Comparison of ENCODE assay signal across 32 cellular contexts in genomic region chr6:163262080-163262479, GRCh38.
"Had no signal": no experiment of that assay in that cellular context is flagged by ENCODE, and none has a peak within 500 bp of the region (broad histone marks: within the 10 kb centered on the region; RNA-seq: fewer than 3 reads in every experiment).

No MANE protein-coding gene starts in this region.

- H3K36me3 Mint-ChIP-seq: activated naive CD4-positive, alpha-beta T cell treated with anti-CD3 and anti-CD28 coated beads, Interleukin-2, amount 50 U/mL, for 24 hours; stimulated activated effector memory CD8-positive, alpha-beta T cell treated with anti-CD3 and anti-CD28 coated beads, Interleukin-12 subunit alpha, Interleukin-12 subunit beta, amount 100 ng/mL, for 72 hours; type B pancreatic cell had no signal

- H3K4me1 Mint-ChIP-seq: stimulated activated effector memory CD8-positive, alpha-beta T cell treated with anti-CD3 and anti-CD28 coated beads, Interleukin-12 subunit alpha, Interleukin-12 subunit beta, amount 100 ng/mL, for 72 hours had no signal

- DNase-seq: activated CD4-positive, alpha-beta T cell treated with anti-CD3 and anti-CD28 coated beads for 1 hour; activated CD4-positive, alpha-beta T cell treated with anti-CD3 and anti-CD28 coated beads, Interleukin-2, amount 50 U/mL, for 1 hour; activated CD8-positive, alpha-beta T cell treated with anti-CD3 and anti-CD28 coated beads for 36 hours; activated gamma-delta T cell treated with Interleukin-2 at 50 U/mL for 16 hours; activated naive CD8-positive, alpha-beta T cell treated with anti-CD3 and anti-CD28 coated beads, Interleukin-2, amount 50 U/mL, for 24 hours; activated T-cell treated with anti-CD3 and anti-CD28 coated beads, Interleukin-2, amount 50 U/mL, for 4 hours; cerebellar nuclear complex; cortex of kidney; kidney; lower lobe of right lung; mesendoderm; pancreas; psoas muscle; sigmoid colon; small intestine; stimulated activated CD4-positive, alpha-beta T cell treated with anti-CD3 and anti-CD28 coated beads, Interleukin-4, amount 100 ng/mL, for 24 hours; SW 1271; T1000; uterus had no signal

- H3K9me3 Mint-ChIP-seq: activated CD8-positive, alpha-beta T cell treated with anti-CD3 and anti-CD28 coated beads for 36 hours; activated naive CD4-positive, alpha-beta T cell treated with anti-CD3 and anti-CD28 coated beads, Interleukin-2, amount 50 U/mL, for 24 hours; activated naive CD8-positive, alpha-beta T cell treated with anti-CD3 and anti-CD28 coated beads, Interleukin-2, amount 50 U/mL, for 24 hours; activated T-cell treated with anti-CD3 and anti-CD28 coated beads, Interleukin-2, amount 50 U/mL, for 4 hours; activated T-helper 17 cell treated with anti-CD3 and anti-CD28 coated beads, Interleukin-2, amount 50 U/mL, for 72 hours; nephron; stimulated activated effector memory CD8-positive, alpha-beta T cell treated with anti-CD3 and anti-CD28 coated beads, Interleukin-12 subunit alpha, Interleukin-12 subunit beta, amount 100 ng/mL, for 72 hours; stimulated activated naive CD8-positive, alpha-beta T cell treated with anti-CD3 and anti-CD28 coated beads, Interleukin-15, Interleukin-2, amounts not matched to agents 100 ng/mL and 50 ng/mL, for 24 hours; T-helper 1 cell treated with Interleukin-12 subunit alpha and Interleukin-12 subunit beta and Interleukin-4 antibody, amounts not matched to agents 30 μg/mL and 1 μg/mL, for 36 hours had no signal

- H3K4me3 ChIP-seq: gastroesophageal sphincter, hepatocyte, lower lobe of right lung, pancreas, psoas muscle, sigmoid colon, thoracic aorta, uterus had no signal

- H3K27ac ChIP-seq: gastroesophageal sphincter, hepatocyte, lower lobe of right lung, neutrophil, pancreas, psoas muscle, thoracic aorta, uterus had no signal

- ATAC-seq: activated CD8-positive, alpha-beta T cell treated with anti-CD3 and anti-CD28 coated beads for 36 hours; activated naive CD8-positive, alpha-beta T cell treated with anti-CD3 and anti-CD28 coated beads, Interleukin-2, amount 50 U/mL, for 24 hours; activated T-cell treated with anti-CD3 and anti-CD28 coated beads, Interleukin-2, amount 50 U/mL, for 4 hours; activated T-helper 17 cell treated with anti-CD3 and anti-CD28 coated beads, Interleukin-2, amount 50 U/mL, for 72 hours; gastroesophageal sphincter; left lobe of liver; lower lobe of right lung; pancreas; psoas muscle; stimulated activated effector memory CD8-positive, alpha-beta T cell treated with anti-CD3 and anti-CD28 coated beads, Interleukin-12 subunit alpha, Interleukin-12 subunit beta, amount 100 ng/mL, for 72 hours had no signal

- H3K9me3 ChIP-seq: gastroesophageal sphincter, lower lobe of right lung, neutrophil, pancreas, psoas muscle, sigmoid colon, thoracic aorta, uterus had no signal

- H3K27me3 ChIP-seq: gastroesophageal sphincter, pancreas, sigmoid colon, uterus had no signal

- H3K4me3 Mint-ChIP-seq: activated CD8-positive, alpha-beta T cell treated with anti-CD3 and anti-CD28 coated beads for 36 hours; activated naive CD4-positive, alpha-beta T cell treated with anti-CD3 and anti-CD28 coated beads, Interleukin-2, amount 50 U/mL, for 24 hours; activated naive CD8-positive, alpha-beta T cell treated with anti-CD3 and anti-CD28 coated beads, Interleukin-2, amount 50 U/mL, for 24 hours; activated T-cell treated with anti-CD3 and anti-CD28 coated beads, Interleukin-2, amount 50 U/mL, for 4 hours; activated T-helper 17 cell treated with anti-CD3 and anti-CD28 coated beads, Interleukin-2, amount 50 U/mL, for 72 hours; stimulated activated effector memory CD8-positive, alpha-beta T cell treated with anti-CD3 and anti-CD28 coated beads, Interleukin-12 subunit alpha, Interleukin-12 subunit beta, amount 100 ng/mL, for 72 hours; stimulated activated naive CD8-positive, alpha-beta T cell treated with anti-CD3 and anti-CD28 coated beads, Interleukin-15, Interleukin-2, amounts not matched to agents 100 ng/mL and 50 ng/mL, for 24 hours; T-helper 1 cell treated with Interleukin-12 subunit alpha and Interleukin-12 subunit beta and Interleukin-4 antibody, amounts not matched to agents 30 μg/mL and 1 μg/mL, for 36 hours; type B pancreatic cell had no signal

- FAIRE-seq: endothelial cell of umbilical vein, kidney, pancreas, small intestine had no signal

- H3K27ac Mint-ChIP-seq: activated CD8-positive, alpha-beta T cell treated with anti-CD3 and anti-CD28 coated beads for 36 hours; activated naive CD4-positive, alpha-beta T cell treated with anti-CD3 and anti-CD28 coated beads, Interleukin-2, amount 50 U/mL, for 24 hours; activated naive CD8-positive, alpha-beta T cell treated with anti-CD3 and anti-CD28 coated beads, Interleukin-2, amount 50 U/mL, for 24 hours; activated T-helper 17 cell treated with anti-CD3 and anti-CD28 coated beads, Interleukin-2, amount 50 U/mL, for 72 hours; stimulated activated effector memory CD8-positive, alpha-beta T cell treated with anti-CD3 and anti-CD28 coated beads, Interleukin-12 subunit alpha, Interleukin-12 subunit beta, amount 100 ng/mL, for 72 hours; stimulated activated naive CD8-positive, alpha-beta T cell treated with anti-CD3 and anti-CD28 coated beads, Interleukin-15, Interleukin-2, amounts not matched to agents 100 ng/mL and 50 ng/mL, for 24 hours; T-helper 1 cell treated with Interleukin-12 subunit alpha and Interleukin-12 subunit beta and Interleukin-4 antibody, amounts not matched to agents 30 μg/mL and 1 μg/mL, for 36 hours; type B pancreatic cell had no signal

- H2AFZ ChIP-seq: hepatocyte had no signal

- H3K4me2 ChIP-seq: hepatocyte had no signal

- H3K4me1 ChIP-seq: uterus had no signal

- H3K79me2 ChIP-seq: hepatocyte had no signal

- H3K36me3 ChIP-seq: gastroesophageal sphincter, lower lobe of right lung, neutrophil, pancreas, sigmoid colon, thoracic aorta, uterus had no signal
